16 cellular contexts compared by ENCODE assay signal in the genomic region with DNA sequence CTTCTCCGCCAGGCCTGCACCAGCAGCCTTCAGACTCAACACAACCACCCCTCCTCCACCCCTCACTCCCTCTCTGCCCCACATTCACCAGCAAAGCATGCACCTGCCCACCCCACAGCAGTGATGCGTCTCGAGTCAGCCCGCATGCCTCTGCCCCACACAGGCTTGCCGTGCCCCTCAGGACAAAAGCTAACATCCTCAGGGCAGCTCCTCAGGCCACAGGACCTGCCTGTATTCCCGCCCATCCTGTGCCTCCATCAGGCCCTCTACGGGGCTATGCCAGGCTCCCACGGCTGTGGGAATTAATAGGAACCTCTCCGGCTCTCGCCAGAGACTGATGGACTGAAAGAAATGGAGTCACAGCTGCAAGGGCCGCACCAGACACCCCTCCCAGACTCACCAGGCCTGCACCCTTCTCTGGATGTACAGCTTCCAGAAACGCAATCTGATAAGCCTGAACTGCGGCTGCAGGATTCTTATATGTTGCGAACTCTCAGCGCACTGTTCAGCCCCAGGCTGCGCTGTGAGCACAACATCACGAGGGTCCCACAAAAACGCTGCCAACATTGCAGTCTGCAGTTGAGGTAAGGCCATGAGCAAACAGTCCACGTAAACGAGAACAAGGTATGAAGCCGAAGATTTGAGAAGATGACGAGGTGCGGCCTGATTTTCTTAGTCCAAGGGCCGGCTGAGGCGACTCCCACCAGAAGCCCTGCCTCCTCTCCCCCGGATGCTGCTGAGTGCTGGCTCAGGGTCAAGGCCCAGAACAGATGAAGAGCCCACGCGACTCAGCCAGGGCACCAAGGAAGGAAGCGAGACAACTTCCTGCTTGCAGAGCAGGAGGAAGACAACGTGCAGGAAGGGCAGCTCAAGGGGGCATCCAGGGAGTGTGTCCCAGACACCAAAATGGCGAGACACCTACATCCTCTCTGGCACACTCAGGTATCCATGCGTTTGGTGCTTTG.
DNase-seq lines count a peak whose midpoint lies in the region; ATAC-seq, FAIRE-seq and TF ChIP-seq lines count a peak whose summit lies in the region.
"Had no signal": no experiment of that assay in that cellular context is flagged by ENCODE, and none has a peak within 500 bp of the region (broad histone marks: within the 10 kb centered on the region; RNA-seq: fewer than 3 reads in every experiment).

No MANE protein-coding gene starts in this region.

- TF ChIP-seq EP300 in esophagus muscularis mucosa (IDR thresholded peaks at IDR 0.05), result no peak

- TF ChIP-seq CTCF in bronchial epithelial cell (IDR thresholded peaks at IDR 0.05; ENCODE audit: insufficient read depth, low read length, severe bottlenecking) (no peak), nephron progenitor cell (IDR thresholded peaks at IDR 0.05) (no peak), esophagus muscularis mucosa (IDR thresholded peaks at IDR 0.05) (no peak)

- FAIRE-seq in bronchial epithelial cell (lab: Jason Lieb, UNC), result peak; percentile 52

- H3K27me3 Mint-ChIP-seq in nephron progenitor cell (ENCODE audit: low read depth, poor library complexity), result no peaks in the 10 kb centered on the region
- H3K27me3 Mint-ChIP-seq: CD4-positive, CD25-positive, alpha-beta regulatory T cell had no signal

- no peak overlapping the region for H3K27ac ChIP-seq in HUES64 (ENCODE audit: low read depth, low read length)
- H3K27ac ChIP-seq in esophagus muscularis mucosa (replicated peaks in 1 of 4), result no peak overlapping the region

- WGBS in HUES64, result 90% methylated on average over 32 of the region's 32 CpGs
- 84% methylated on average over 29 of the region's 32 CpGs for WGBS in esophagus muscularis mucosa

- H3K9me3 ChIP-seq in HUES64 (ENCODE audit: insufficient read depth, low read depth, low read length) (no peaks in the 10 kb centered on the region), esophagus muscularis mucosa (no peaks in the 10 kb centered on the region)
- H3K9me3 ChIP-seq: ascending aorta had no signal

- H3K27me3 ChIP-seq in HUES64 (ENCODE audit: insufficient read depth, low read length) (no peaks in the 10 kb centered on the region), bronchial epithelial cell (ENCODE audit: control insufficient read depth, insufficient read depth, low read length) (no peaks in the 10 kb centered on the region), esophagus muscularis mucosa (no peaks in the 10 kb centered on the region)
- H3K27me3 ChIP-seq: ascending aorta had no signal

- H3K27ac Mint-ChIP-seq in nephron progenitor cell, result peak overlapping the region; percentile 95
- H3K27ac Mint-ChIP-seq in activated naive CD4-positive, alpha-beta T cell treated with anti-CD3 and anti-CD28 coated beads, Interleukin-2, amount 50 U/mL, for 72 hours, result no peak overlapping the region
- H3K27ac Mint-ChIP-seq: activated CD8-positive, alpha-beta T cell treated with anti-CD3 and anti-CD28 coated beads, Interleukin-2, amount 10 ng/mL, durations not matched to agents 7 days and 5 days; CD4-positive, CD25-positive, alpha-beta regulatory T cell; immature natural killer cell had no signal

- peaks cover 11% of the 10 kb centered on the region; the same call in 1 of the 2 replicates for H3K4me1 ChIP-seq in HUES64 (ENCODE audit: insufficient read depth, low read length)
- peaks cover 11 to 29% (median 19%) of the 10 kb centered on the region in 4 donors for H3K4me1 ChIP-seq in esophagus muscularis mucosa

- peak overlapping the region; percentile 41; the same call in 1 of the 2 replicates for H3K9ac ChIP-seq in HUES64 (ENCODE audit: low read depth, low read length)

- DNase-seq in Daoy (ENCODE audit: low read depth) (peak; percentile 32), bronchial epithelial cell (ENCODE audit: low read depth) (peak; percentile 18), nephron progenitor cell (no peak), esophagus muscularis mucosa (ENCODE audit: extremely low spot score) (no peak), DMS153 treated with DMSO at 0.1 percent for 48 hours (lab: John Stamatoyannopoulos, UW; ENCODE audit: unreplicated experiment) (no peak)
- DNase-seq in activated naive CD4-positive, alpha-beta T cell treated with anti-CD3 and anti-CD28 coated beads, Interleukin-2, amount 50 U/mL, for 72 hours (ENCODE audit: low spot score in 2 of 2), result no peak
- DNase-seq: activated CD8-positive, alpha-beta T cell treated with anti-CD3 and anti-CD28 coated beads, Interleukin-2, amount 10 ng/mL, durations not matched to agents 7 days and 5 days; activated effector memory CD4-positive, alpha-beta T cell treated with anti-CD3 and anti-CD28 coated beads, Interleukin-2, amount 50 U/mL, for 16 hours; CD4-positive, CD25-positive, alpha-beta regulatory T cell; immature natural killer cell; NCI-H2081; NCI-H748 treated with DMSO at 0.1 percent for 48 hours; SHP77 treated with DMSO at 0.1 percent for 48 hours had no signal

- H3K4me1 Mint-ChIP-seq in nephron progenitor cell, result peaks cover 56% of the 10 kb centered on the region
- H3K4me1 Mint-ChIP-seq: CD4-positive, CD25-positive, alpha-beta regulatory T cell had no signal

- H3K9me3 Mint-ChIP-seq in nephron progenitor cell, result no peaks in the 10 kb centered on the region
- no peaks in the 10 kb centered on the region for H3K9me3 Mint-ChIP-seq in activated naive CD4-positive, alpha-beta T cell treated with anti-CD3 and anti-CD28 coated beads, Interleukin-2, amount 50 U/mL, for 72 hours
- H3K9me3 Mint-ChIP-seq: CD4-positive, CD25-positive, alpha-beta regulatory T cell; immature natural killer cell had no signal

- peaks cover 11% of the 10 kb centered on the region; the same call in 1 of the 2 replicates for H3K36me3 ChIP-seq in HUES64 (ENCODE audit: insufficient read depth, low read length)
- H3K36me3 ChIP-seq in bronchial epithelial cell (ENCODE audit: control insufficient read depth, insufficient read depth, low read length), result peaks cover 5% of the 10 kb centered on the region
- H3K36me3 ChIP-seq in esophagus muscularis mucosa, result peaks cover 9 to 56% (median 47%) of the 10 kb centered on the region in 4 donors

- H3K36me3 Mint-ChIP-seq in nephron progenitor cell (ENCODE audit: low read depth), result peaks cover 32% of the 10 kb centered on the region
- H3K36me3 Mint-ChIP-seq in activated naive CD4-positive, alpha-beta T cell treated with anti-CD3 and anti-CD28 coated beads, Interleukin-2, amount 50 U/mL, for 72 hours, result no peaks in the 10 kb centered on the region

- ATAC-seq in activated naive CD4-positive, alpha-beta T cell treated with anti-CD3 and anti-CD28 coated beads, Interleukin-2, amount 50 U/mL, for 72 hours, result no peak
- no peak for ATAC-seq in HG03565 (IDR thresholded peaks at IDR 0.05; ENCODE audit: unreplicated experiment)
- ATAC-seq: activated CD8-positive, alpha-beta T cell treated with anti-CD3 and anti-CD28 coated beads, Interleukin-2, amount 10 ng/mL, durations not matched to agents 7 days and 5 days had no signal

- no peak for TF ChIP-seq POLR2A in esophagus muscularis mucosa (IDR thresholded peaks at IDR 0.05; ENCODE audit: low read depth)

- H3K4me3 Mint-ChIP-seq in nephron progenitor cell, result no peak overlapping the region
- H3K4me3 Mint-ChIP-seq: activated CD8-positive, alpha-beta T cell treated with anti-CD3 and anti-CD28 coated beads, Interleukin-2, amount 10 ng/mL, durations not matched to agents 7 days and 5 days; immature natural killer cell had no signal

- H3K4me3 ChIP-seq in HUES64 (ENCODE audit: low read length), result no peak overlapping the region
- no peak overlapping the region for H3K4me3 ChIP-seq in bronchial epithelial cell (ENCODE audit: low read depth, low read length)
- H3K4me3 ChIP-seq in esophagus muscularis mucosa, result no peak overlapping the region
- H3K4me3 ChIP-seq: ascending aorta had no signal

- intact Hi-C loops in esophagus muscularis mucosa (cut with DNase I), result no loop called here

Comparison
In these comparisons a context has a peak if more than half of its experiments do, and no peak if none do; other contexts are left out.
1. DNase-seq: peak in Daoy (single experiment) and bronchial epithelial cell (single experiment); none in nephron progenitor cell (single experiment), activated naive CD4-positive, alpha-beta T cell treated with anti-CD3 and anti-CD28 coated beads, Interleukin-2, amount 50 U/mL, for 72 hours (0 of 2), esophagus muscularis mucosa (single experiment) and DMS153 treated with DMSO at 0.1 percent for 48 hours (single experiment).